Comparison of ENCODE assay signal across 14 cellular contexts in the genomic region with DNA sequence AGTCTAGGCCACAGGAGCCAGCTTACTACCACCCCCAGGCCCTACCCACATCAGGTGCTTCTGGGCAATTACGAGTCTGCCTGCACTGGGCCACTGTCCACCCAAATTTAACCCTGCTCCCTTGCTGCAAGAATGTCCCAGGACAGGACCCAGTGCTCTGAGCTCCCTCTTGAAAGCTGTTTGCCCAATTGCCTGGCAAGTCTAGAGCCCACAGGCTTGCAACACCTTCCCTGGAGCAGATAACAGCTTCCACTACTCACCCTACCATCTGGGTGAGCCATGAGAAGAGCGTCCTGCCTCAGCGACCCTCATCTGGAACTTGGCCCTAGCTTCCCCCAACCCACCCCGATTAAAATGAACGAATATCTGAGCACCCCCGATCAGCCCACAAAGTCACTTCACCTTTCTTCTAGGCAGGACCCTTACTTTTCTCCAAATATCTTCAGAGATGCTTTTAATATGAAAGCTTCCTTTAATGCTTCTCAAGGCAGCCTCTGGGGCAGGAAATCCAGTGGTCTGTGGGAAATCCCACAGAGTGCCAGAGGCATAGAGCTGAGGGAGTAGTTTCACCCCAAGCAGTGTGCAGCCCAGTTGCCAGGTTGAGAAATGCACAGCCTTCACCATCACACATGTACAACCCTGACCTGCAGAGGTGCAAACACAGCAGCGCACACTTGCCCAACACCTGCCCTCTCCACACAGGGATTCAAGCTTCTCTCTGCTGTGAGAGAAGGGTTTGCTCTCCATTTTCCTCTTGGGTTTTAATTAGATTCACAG. TPM values are rescaled to one million over a fixed set of nuclear protein-coding genes. Genes with fewer than 3 reads are reported as not detected.
DNase-seq lines count a peak whose midpoint lies in the region; ATAC-seq and TF ChIP-seq lines count a peak whose summit lies in the region.
"Had no signal": no experiment of that assay in that cellular context is flagged by ENCODE, and none has a peak within 500 bp of the region (broad histone marks: within the 10 kb centered on the region; RNA-seq: fewer than 3 reads in every experiment).

No MANE protein-coding gene starts in this region.

- no peaks in the 10 kb centered on the region for H3F3A ChIP-seq in GM23338 (replicated peaks; ENCODE audit: low read depth)

- H3K4me2 ChIP-seq in GM23338: no peak overlapping the region

- ATAC-seq in CD8-positive, alpha-beta T cell: peak; percentile 88
- ATAC-seq in natural killer cell: peak; percentile 61 to 94 (median 88)
- no peak for ATAC-seq in HG03432 (IDR thresholded peaks at IDR 0.05; ENCODE audit: unreplicated experiment)
- no peak for ATAC-seq in GM23338

- H4K20me1 ChIP-seq in GM23338 (replicated peaks; ENCODE audit: insufficient read depth): no peaks in the 10 kb centered on the region

- POLR2A ChIA-PET in CD8-positive, alpha-beta T cell (lab: Charles Lee): interaction anchor here (0.8 to 2.5 kb wide), 4 partner anchors 14 to 411 kb away, joined by 3 to 6 read pairs (median 3); no protein-coding TSS in a partner anchor

- TF ChIP-seq POLR2A in NB4 (IDR thresholded peaks at IDR 0.05; ENCODE audit: extremely low read depth, insufficient read length) (no peak), erythroblast (IDR thresholded peaks at IDR 0.05; ENCODE audit: low read length) (no peak)

- H3K27ac ChIP-seq in CD8-positive, alpha-beta T cell (ENCODE audit: low read depth, low read length): no peak overlapping the region
- H3K27ac ChIP-seq in GM23338 (ENCODE audit: low read depth): no peak overlapping the region
- H3K27ac ChIP-seq: cardiac muscle cell, SJCRH30 had no signal

- peak overlapping the region; percentile 62 for H3K4me3 Mint-ChIP-seq in CD8-positive, alpha-beta T cell
- peak overlapping the region; percentile 2 for H3K4me3 Mint-ChIP-seq in activated naive CD4-positive, alpha-beta T cell treated with anti-CD3 and anti-CD28 coated beads, Interleukin-2, amount 10 ng/mL, durations not matched to agents 7 days and 5 days
- peak overlapping the region; percentile 72 for H3K4me3 Mint-ChIP-seq in natural killer cell
- H3K4me3 Mint-ChIP-seq in GM23338: no peak overlapping the region

- CTCF ChIA-PET in CD8-positive, alpha-beta T cell (lab: Charles Lee): interaction anchor here (1.1 to 13.4 kb wide), 5 partner anchors 9 to 411 kb away, joined by 3 to 267 read pairs (median 3); no protein-coding TSS in a partner anchor
- CTCF ChIA-PET in activated naive CD4-positive, alpha-beta T cell treated with anti-CD3 and anti-CD28 coated beads, Interleukin-2, amount 10 ng/mL, durations not matched to agents 7 days and 5 days (lab: Charles Lee): interaction anchor here (0.8 to 3.5 kb wide), 4 partner anchors 9 to 410 kb away, joined by 3 to 32 read pairs (median 5); no protein-coding TSS in a partner anchor

- H3K27me3 Mint-ChIP-seq in CD8-positive, alpha-beta T cell (ENCODE audit: low read depth): no peaks in the 10 kb centered on the region
- peaks cover 28% of the 10 kb centered on the region for H3K27me3 Mint-ChIP-seq in activated naive CD4-positive, alpha-beta T cell treated with anti-CD3 and anti-CD28 coated beads, Interleukin-2, amount 10 ng/mL, durations not matched to agents 7 days and 5 days
- peaks cover 0 to 5% of the 10 kb centered on the region in 2 donors for H3K27me3 Mint-ChIP-seq in natural killer cell (ENCODE audit: low read depth in 2 of 2)
- H3K27me3 Mint-ChIP-seq in GM23338 (ENCODE audit: insufficient read depth, low read depth, poor library complexity): peaks cover 8% of the 10 kb centered on the region

- no peaks in the 10 kb centered on the region for H3K9me3 Mint-ChIP-seq in CD8-positive, alpha-beta T cell
- no peaks in the 10 kb centered on the region for H3K9me3 Mint-ChIP-seq in activated naive CD4-positive, alpha-beta T cell treated with anti-CD3 and anti-CD28 coated beads, Interleukin-2, amount 10 ng/mL, durations not matched to agents 7 days and 5 days
- no peaks in the 10 kb centered on the region for H3K9me3 Mint-ChIP-seq in natural killer cell
- no peaks in the 10 kb centered on the region for H3K9me3 Mint-ChIP-seq in GM23338

- no peaks in the 10 kb centered on the region for H3K36me3 Mint-ChIP-seq in CD8-positive, alpha-beta T cell
- H3K36me3 Mint-ChIP-seq in activated naive CD4-positive, alpha-beta T cell treated with anti-CD3 and anti-CD28 coated beads, Interleukin-2, amount 10 ng/mL, durations not matched to agents 7 days and 5 days: no peaks in the 10 kb centered on the region
- H3K36me3 Mint-ChIP-seq in natural killer cell: no peaks in the 10 kb centered on the region
- no peaks in the 10 kb centered on the region for H3K36me3 Mint-ChIP-seq in GM23338 (ENCODE audit: low read depth)

- H3K27ac Mint-ChIP-seq in CD8-positive, alpha-beta T cell: peak overlapping the region; percentile 60
- H3K27ac Mint-ChIP-seq in activated naive CD4-positive, alpha-beta T cell treated with anti-CD3 and anti-CD28 coated beads, Interleukin-2, amount 10 ng/mL, durations not matched to agents 7 days and 5 days: peak overlapping the region; percentile 15
- H3K27ac Mint-ChIP-seq in natural killer cell: peak overlapping the region; percentile 5 to 44
- H3K27ac Mint-ChIP-seq in GM23338: no peak overlapping the region

- H3K4me1 Mint-ChIP-seq in CD8-positive, alpha-beta T cell (ENCODE audit: low read depth): peaks cover 51% of the 10 kb centered on the region
- H3K4me1 Mint-ChIP-seq in activated naive CD4-positive, alpha-beta T cell treated with anti-CD3 and anti-CD28 coated beads, Interleukin-2, amount 10 ng/mL, durations not matched to agents 7 days and 5 days: peaks cover 66% of the 10 kb centered on the region
- H3K4me1 Mint-ChIP-seq in natural killer cell (peaks cover 18 to 30% of the 10 kb centered on the region in 2 donors), GM23338 (peaks cover 32% of the 10 kb centered on the region)

- H3K9me2 ChIP-seq in GM23338 (ENCODE audit: insufficient read depth): no peaks in the 10 kb centered on the region

- H3K79me2 ChIP-seq in GM23338 (replicated peaks; ENCODE audit: insufficient read depth): no peaks in the 10 kb centered on the region

- H3K36me3 ChIP-seq in CD8-positive, alpha-beta T cell (ENCODE audit: insufficient read depth, low read length): no peaks in the 10 kb centered on the region
- no peaks in the 10 kb centered on the region for H3K36me3 ChIP-seq in GM23338 (ENCODE audit: insufficient read depth)
- H3K36me3 ChIP-seq: cardiac muscle cell, SJCRH30 had no signal

- peaks cover 41% of the 10 kb centered on the region for H3K4me1 ChIP-seq in CD8-positive, alpha-beta T cell (ENCODE audit: insufficient read depth, low read length)
- peaks cover 18% of the 10 kb centered on the region for H3K4me1 ChIP-seq in GM23338 (ENCODE audit: insufficient read depth)

- intact Hi-C loops in CD8-positive, alpha-beta T cell (cut with DNase I, micrococcal nuclease): no loop called here
- intact Hi-C loops in natural killer cell (cut with micrococcal nuclease): no loop called here

- peak in 6 of 7 experiments; percentile 30 to 68 (median 52) for DNase-seq in CD8-positive, alpha-beta T cell
- DNase-seq in NB4 (ENCODE audit: low read depth) (peak; percentile 89), natural killer cell (no peak), NOMO-1 treated with dmso at 0.1 percent for 144 hours (lab: John Stamatoyannopoulos, UW; ENCODE audit: unreplicated experiment) (no peak), erythroblast (lab: John Stamatoyannopoulos, UW) (no peak), GM23338 (ENCODE audit: low spot score) (no peak)
- DNase-seq in activated naive CD4-positive, alpha-beta T cell treated with anti-CD3 and anti-CD28 coated beads, Interleukin-2, amount 10 ng/mL, durations not matched to agents 7 days and 5 days: peak; percentile 78
- DNase-seq: COR-L47, NCI-H2227 treated with DMSO at 0.1 percent for 48 hours had no signal

- TF ChIP-seq CTCF in CD8-positive, alpha-beta T cell (IDR thresholded peaks at IDR 0.05): no peak
- no peak for TF ChIP-seq CTCF in NB4 (IDR thresholded peaks at IDR 0.05; ENCODE audit: low read depth, low read length)
- no peak for TF ChIP-seq CTCF in natural killer cell (IDR thresholded peaks at IDR 0.05)
- no peak for TF ChIP-seq CTCF in GM23338 (conservative IDR thresholded peaks at IDR 0.05; ENCODE audit: low read depth in 2 of 2)

- H3K27me3 ChIP-seq in CD8-positive, alpha-beta T cell (ENCODE audit: insufficient read depth, low read length): no peaks in the 10 kb centered on the region
- no peaks in the 10 kb centered on the region for H3K27me3 ChIP-seq in GM23338 (ENCODE audit: insufficient read depth)
- H3K27me3 ChIP-seq: cardiac muscle cell, SJCRH30 had no signal

- H2AFZ ChIP-seq in GM23338: no peak overlapping the region

- H3K4me3 ChIP-seq in CD8-positive, alpha-beta T cell (ENCODE audit: low read depth, low read length): no peak overlapping the region
- H3K4me3 ChIP-seq in NB4 (ENCODE audit: low read depth, low read length) (peak overlapping the region; percentile 42), GM23338 (no peak overlapping the region)
- H3K4me3 ChIP-seq: cardiac muscle cell, SJCRH30 had no signal

- H3K9me3 ChIP-seq in CD8-positive, alpha-beta T cell (ENCODE audit: low read length): no peaks in the 10 kb centered on the region
- H3K9me3 ChIP-seq: SJCRH30 had no signal

TF ChIP-seq in GM23338, 12 proteins besides CTCF, POLR2A, EP300 and RAD21 (continues in another document):
- TF ChIP-seq ZNF114 (CRISPR knock-in tag; IDR thresholded peaks at IDR 0.05) (no peak), EZH2 (IDR thresholded peaks at IDR 0.05; ENCODE audit: low read depth, unreplicated experiment) (no peak), ZNF331 (CRISPR knock-in tag; IDR thresholded peaks at IDR 0.05; ENCODE audit: low read depth) (no peak), POLR2AphosphoS5 (IDR thresholded peaks at IDR 0.05; ENCODE audit: low read depth) (no peak), EZH2phosphoT487 (IDR thresholded peaks at IDR 0.05; ENCODE audit: unreplicated experiment) (no peak), STAT1 (IDR thresholded peaks at IDR 0.05; ENCODE audit: unreplicated experiment) (no peak), JUNB (IDR thresholded peaks at IDR 0.05; ENCODE audit: unreplicated experiment) (no peak)

RNA-seq across cellular contexts. Expression of gene ACSL6, which starts 10.6 kb away (rescaled TPM):
- total RNA-seq in CD8-positive, alpha-beta T cell: 10 to 100 TPM; 14.3 to 14.8 TPM
- total RNA-seq in natural killer cell: 1 to 10 TPM; 2.1 to 2.2 (median 2.2) TPM
- 3.6 and 4.6 TPM in 2 replicates for total RNA-seq in GM23338 (2014; rRNA removed; shearing (Covaris generic))
- polyA plus RNA-seq in GM23338 (2016; fragmentation: Nextera tagmentation; extraction: Ambion mirVana): 0.76 and 1.1 TPM in 2 replicates
- total RNA-seq: SJCRH30 had no signal

RNA-seq across cellular contexts. Expression of gene MEIKIN, which starts 55.4 kb away (rescaled TPM):
- not detected for total RNA-seq in CD8-positive, alpha-beta T cell
- 1 to 10 TPM in 1 of 3 donors, not detected in 2; 1.1 TPM for total RNA-seq in natural killer cell
- not detected in 2 replicates for total RNA-seq in GM23338 (2014; rRNA removed; shearing (Covaris generic))
- polyA plus RNA-seq in GM23338 (2016; fragmentation: Nextera tagmentation; extraction: Ambion mirVana): not detected in 2 replicates
- total RNA-seq: cardiac muscle cell, fibroblast of lung, SJCRH30 had no signal
- polyA plus RNA-seq: cardiac muscle cell, fibroblast of lung had no signal

RNA-seq across cellular contexts. Expression of gene IL3, which starts 59.6 kb away (rescaled TPM):
- not detected for total RNA-seq in CD8-positive, alpha-beta T cell
- total RNA-seq in natural killer cell: not detected
- total RNA-seq in GM23338 (2014; rRNA removed; shearing (Covaris generic)): not detected in 2 replicates
- not detected in 2 replicates for polyA plus RNA-seq in GM23338 (2016; fragmentation: Nextera tagmentation; extraction: Ambion mirVana)
- total RNA-seq: cardiac muscle cell, fibroblast of lung, SJCRH30, skeletal muscle tissue had no signal
- polyA plus RNA-seq: cardiac muscle cell, fibroblast of lung had no signal

Comparison
In these comparisons a context has a peak if more than half of its experiments do, and no peak if none do; other contexts are left out.
1. ATAC-seq: peak in CD8-positive, alpha-beta T cell (single experiment) and natural killer cell (3 of 3); none in HG03432 (single experiment) and GM23338 (single experiment).
2. DNase-seq: peak in CD8-positive, alpha-beta T cell (6 of 7), NB4 (single experiment) and activated naive CD4-positive, alpha-beta T cell treated with anti-CD3 and anti-CD28 coated beads, Interleukin-2, amount 10 ng/mL, durations not matched to agents 7 days and 5 days (single experiment); none in natural killer cell (single experiment), NOMO-1 treated with dmso at 0.1 percent for 144 hours (single experiment), erythroblast (0 of 2) and GM23338 (single experiment).